Comparison of ENCODE assay signal across 17 cellular contexts in genomic region chr11:27397619-27398412, GRCh38. TPM values are rescaled to one million over a fixed set of nuclear protein-coding genes. Genes with fewer than 3 reads are reported as not detected.
DNase-seq lines count a peak whose midpoint lies in the region; FAIRE-seq and TF ChIP-seq lines count a peak whose summit lies in the region.
"Had no signal": no experiment of that assay in that cellular context is flagged by ENCODE, and none has a peak within 500 bp of the region (broad histone marks: within the 10 kb centered on the region; RNA-seq: fewer than 3 reads in every experiment).

No MANE protein-coding gene starts in this region.

- intact Hi-C loops in Caco-2 (cut with micrococcal nuclease; ENCODE audit: unreplicated experiment): loop anchor here (2.0 to 5.0 kb wide), 3 partner anchors 23 to 211 kb away; no protein-coding TSS in a partner anchor

- H3K4me1 Mint-ChIP-seq in Caco-2 (ENCODE audit: low read depth, unreplicated experiment): peaks cover 69% of the 10 kb centered on the region
- peaks cover 45% of the 10 kb centered on the region for H3K4me1 Mint-ChIP-seq in chondrocyte (ENCODE audit: low read depth)
- peaks cover 68% of the 10 kb centered on the region for H3K4me1 Mint-ChIP-seq in nephron progenitor cell

- no TSS peak for BruUV-seq in Caco-2 (replicated peaks; lab: Mats Ljungman, UMichigan)

- POLR2A ChIA-PET in Caco-2 (lab: Charles Lee) (no interaction called here), RWPE1 (lab: Yijun Ruan, JAX; ENCODE audit: low non-redundant PET) (no interaction called here)

- no peak for TF ChIP-seq CTCF in Caco-2 (IDR thresholded peaks at IDR 0.05; ENCODE audit: insufficient read depth in 1 of 2, low read depth in 1 of 2, low read length in 1 of 2, severe bottlenecking in 1 of 2, unreplicated experiment in 1 of 2)
- TF ChIP-seq CTCF in chondrocyte (IDR thresholded peaks at IDR 0.05): no peak
- no peak for TF ChIP-seq CTCF in nephron progenitor cell (IDR thresholded peaks at IDR 0.05)
- TF ChIP-seq CTCF in RWPE1 (conservative IDR thresholded peaks at IDR 0.05; ENCODE audit: low read depth): no peak
- no peak for TF ChIP-seq CTCF in foreskin fibroblast (IDR thresholded peaks at IDR 0.05; ENCODE audit: low read depth, low read length)

- H3K27ac Mint-ChIP-seq in Caco-2 (ENCODE audit: unreplicated experiment) (peak overlapping the region; percentile 86), chondrocyte (ENCODE audit: unreplicated experiment) (peak overlapping the region; percentile 2), nephron progenitor cell (peak overlapping the region; percentile 96)
- H3K27ac Mint-ChIP-seq: T-helper 2 cell treated with Interferon-gamma antibody and Interleukin-4, amounts not matched to agents 5 μg/mL and 100 μg/mL, for 36 hours had no signal

- H3K4me1 ChIP-seq in Caco-2: peaks cover 72% of the 10 kb centered on the region

- no peak for DNase-seq in Caco-2
- DNase-seq in HT-29 (ENCODE audit: low spot score): peak; percentile 50
- no peak for DNase-seq in chondrocyte (ENCODE audit: low spot score)
- DNase-seq in nephron progenitor cell: no peak
- DNase-seq in HTR-8/SVneo (ENCODE audit: insufficient read length, low spot score): no peak
- no peak for DNase-seq in RWPE1 (ENCODE audit: low spot score)
- DNase-seq in foreskin fibroblast: no peak
- no peak for DNase-seq in SIG-M5 treated with dmso at 0.1 percent for 504 hours (lab: John Stamatoyannopoulos, UW; ENCODE audit: unreplicated experiment)
- DNase-seq: activated CD8-positive, alpha-beta memory T cell treated with anti-CD3 and anti-CD28 coated beads, Interleukin-2, amount 50 U/mL, for 4 hours; activated naive CD4-positive, alpha-beta T cell; cortex of kidney; islet precursor cell; mesenchymal stem cell; NCI-H187; substantia nigra had no signal

- H3K9me3 ChIP-seq in Caco-2: no peaks in the 10 kb centered on the region

- CTCF ChIA-PET in Caco-2 (lab: Charles Lee) (no interaction called here), RWPE1 (lab: Yijun Ruan, JAX) (interaction anchor here (0.5 kb wide), 1 partner anchor 265 kb away, joined by 5 read pairs; no protein-coding TSS in a partner anchor)

- H3K27me3 ChIP-seq in Caco-2 (replicated peaks; ENCODE audit: control insufficient read depth, insufficient read depth, low read length): no peaks in the 10 kb centered on the region

- no peaks in the 10 kb centered on the region for H3K36me3 ChIP-seq in Caco-2 (ENCODE audit: control insufficient read depth, insufficient read depth, low read length)

- H3K9me3 Mint-ChIP-seq in Caco-2 (ENCODE audit: unreplicated experiment): no peaks in the 10 kb centered on the region
- H3K9me3 Mint-ChIP-seq in chondrocyte (ENCODE audit: low read depth): no peaks in the 10 kb centered on the region
- H3K9me3 Mint-ChIP-seq in nephron progenitor cell: no peaks in the 10 kb centered on the region
- H3K9me3 Mint-ChIP-seq: T-helper 2 cell treated with Interferon-gamma antibody and Interleukin-4, amounts not matched to agents 5 μg/mL and 100 μg/mL, for 36 hours had no signal

- H3K4me3 ChIP-seq in Caco-2 (ENCODE audit: low read depth, low read length): no peak overlapping the region
- no peak overlapping the region for H3K4me3 ChIP-seq in foreskin fibroblast (ENCODE audit: low read depth in 1 of 2, low read length in 2 of 2)

- H3K36me3 Mint-ChIP-seq in Caco-2 (ENCODE audit: insufficient read depth, unreplicated experiment): peaks cover 6% of the 10 kb centered on the region
- no peaks in the 10 kb centered on the region for H3K36me3 Mint-ChIP-seq in chondrocyte (ENCODE audit: low read depth)
- H3K36me3 Mint-ChIP-seq in nephron progenitor cell (ENCODE audit: low read depth): peaks cover 27% of the 10 kb centered on the region

- no peak for FAIRE-seq in HTR-8/SVneo (lab: Jason Lieb, UNC)
- FAIRE-seq: D721Med had no signal

- H3K27ac ChIP-seq in RWPE1: no peak overlapping the region

- H3K27me3 Mint-ChIP-seq in Caco-2 (ENCODE audit: insufficient read depth, unreplicated experiment): no peaks in the 10 kb centered on the region
- H3K27me3 Mint-ChIP-seq in chondrocyte (ENCODE audit: low read depth): no peaks in the 10 kb centered on the region
- no peaks in the 10 kb centered on the region for H3K27me3 Mint-ChIP-seq in nephron progenitor cell (ENCODE audit: low read depth, poor library complexity)

- H3K4me3 Mint-ChIP-seq in Caco-2 (ENCODE audit: unreplicated experiment): peak overlapping the region; percentile 70
- H3K4me3 Mint-ChIP-seq in chondrocyte (ENCODE audit: unreplicated experiment): no peak overlapping the region
- no peak overlapping the region for H3K4me3 Mint-ChIP-seq in nephron progenitor cell
- H3K4me3 Mint-ChIP-seq: T-helper 2 cell treated with Interferon-gamma antibody and Interleukin-4, amounts not matched to agents 5 μg/mL and 100 μg/mL, for 36 hours had no signal

RNA-seq across cellular contexts. Expression of gene CCDC34, which starts 34.8 kb away (rescaled TPM):
- 25.0 and 25.7 TPM in 2 replicates for total RNA-seq in Caco-2 (2022)
- 7.1 and 10.1 TPM in 2 replicates for total RNA-seq in HT-29 (2014; rRNA removed; shearing (Covaris generic))
- 3.6 to 12.6 TPM (median 4.3 TPM) in 3 replicates for total RNA-seq in chondrocyte

Comparison
In these comparisons a context has a peak if more than half of its experiments do, and no peak if none do; other contexts are left out.
1. H3K27ac Mint-ChIP-seq: peak in every context shown above with its lines; median percentile 96 in nephron progenitor cell; 86 in Caco-2; 2 in chondrocyte.